Comparison of ENCODE assay signal across 1 cellular context in genomic region chr11:107011977-107012376, GRCh38.
TF ChIP-seq lines count a peak whose summit lies in the region.

No MANE protein-coding gene starts in this region.

TF ChIP-seq in HEK293, 187 proteins besides CTCF, POLR2A, EP300 and RAD21 (continued from another document):
- TF ChIP-seq ZBTB44 (tag by site-specific recombination; IDR thresholded peaks at IDR 0.05) (peak; percentile 41; the same call in 1 of the 2 replicates), ZNF362 (tag by site-specific recombination; IDR thresholded peaks at IDR 0.05) (peak; percentile 36; the same call in 1 of the 2 replicates), PRDM6 (tag by site-specific recombination; IDR thresholded peaks at IDR 0.05) (peak; percentile 92)
